Comparison of ENCODE assay signal across 1 cellular context in the genomic region with DNA sequence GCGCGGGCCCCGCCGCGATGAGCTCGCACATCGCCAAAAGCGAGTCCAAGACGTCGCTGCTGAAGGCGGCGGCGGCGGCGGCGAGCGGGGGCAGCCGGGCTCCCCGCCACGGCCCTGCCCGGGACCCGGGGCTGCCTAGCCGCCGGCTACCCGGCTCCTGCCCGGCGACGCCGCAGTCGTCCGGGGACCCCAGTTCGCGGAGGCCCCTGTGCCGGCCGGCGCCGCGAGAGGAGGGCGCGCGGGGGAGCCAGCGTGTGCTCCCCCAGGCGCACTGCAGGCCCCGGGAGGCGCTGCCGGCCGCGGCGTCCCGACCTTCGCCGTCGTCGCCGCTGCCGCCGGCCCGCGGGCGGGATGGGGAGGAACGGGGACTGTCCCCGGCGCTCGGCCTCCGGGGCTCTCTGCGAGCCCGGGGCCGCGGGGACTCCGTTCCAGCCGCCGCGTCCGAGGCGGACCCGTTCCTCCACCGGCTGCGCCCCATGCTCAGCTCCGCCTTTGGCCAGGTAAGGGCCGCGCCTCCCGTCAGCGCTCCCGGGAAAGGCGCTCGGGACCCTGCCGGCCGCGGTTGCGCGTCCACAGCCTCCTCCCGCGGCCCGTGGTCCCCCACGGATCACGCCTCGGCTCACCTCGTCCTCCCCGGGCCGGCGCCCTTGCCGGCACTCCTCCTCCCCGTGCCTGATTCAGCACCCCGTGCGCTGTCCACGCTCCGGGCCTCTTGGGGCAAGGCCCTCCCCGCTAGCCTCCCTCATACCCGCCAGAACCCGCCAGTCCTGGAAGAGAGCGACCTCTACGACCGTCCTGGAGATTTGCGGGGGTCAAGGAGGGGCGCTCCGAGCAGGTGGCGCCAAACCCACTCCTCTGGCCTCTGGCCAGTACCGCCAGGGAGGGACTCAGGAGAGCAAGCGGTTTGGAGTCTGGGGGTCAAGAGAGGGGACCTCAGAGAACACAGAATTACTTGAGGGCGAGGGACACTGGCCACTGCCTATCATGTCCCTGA.
TF ChIP-seq lines count a peak whose summit lies in the region.

No MANE protein-coding gene starts in this region.

TF ChIP-seq in GM23338, 12 proteins besides CTCF, POLR2A, EP300 and RAD21 (continued from another document):
- TF ChIP-seq, protein P1, sequence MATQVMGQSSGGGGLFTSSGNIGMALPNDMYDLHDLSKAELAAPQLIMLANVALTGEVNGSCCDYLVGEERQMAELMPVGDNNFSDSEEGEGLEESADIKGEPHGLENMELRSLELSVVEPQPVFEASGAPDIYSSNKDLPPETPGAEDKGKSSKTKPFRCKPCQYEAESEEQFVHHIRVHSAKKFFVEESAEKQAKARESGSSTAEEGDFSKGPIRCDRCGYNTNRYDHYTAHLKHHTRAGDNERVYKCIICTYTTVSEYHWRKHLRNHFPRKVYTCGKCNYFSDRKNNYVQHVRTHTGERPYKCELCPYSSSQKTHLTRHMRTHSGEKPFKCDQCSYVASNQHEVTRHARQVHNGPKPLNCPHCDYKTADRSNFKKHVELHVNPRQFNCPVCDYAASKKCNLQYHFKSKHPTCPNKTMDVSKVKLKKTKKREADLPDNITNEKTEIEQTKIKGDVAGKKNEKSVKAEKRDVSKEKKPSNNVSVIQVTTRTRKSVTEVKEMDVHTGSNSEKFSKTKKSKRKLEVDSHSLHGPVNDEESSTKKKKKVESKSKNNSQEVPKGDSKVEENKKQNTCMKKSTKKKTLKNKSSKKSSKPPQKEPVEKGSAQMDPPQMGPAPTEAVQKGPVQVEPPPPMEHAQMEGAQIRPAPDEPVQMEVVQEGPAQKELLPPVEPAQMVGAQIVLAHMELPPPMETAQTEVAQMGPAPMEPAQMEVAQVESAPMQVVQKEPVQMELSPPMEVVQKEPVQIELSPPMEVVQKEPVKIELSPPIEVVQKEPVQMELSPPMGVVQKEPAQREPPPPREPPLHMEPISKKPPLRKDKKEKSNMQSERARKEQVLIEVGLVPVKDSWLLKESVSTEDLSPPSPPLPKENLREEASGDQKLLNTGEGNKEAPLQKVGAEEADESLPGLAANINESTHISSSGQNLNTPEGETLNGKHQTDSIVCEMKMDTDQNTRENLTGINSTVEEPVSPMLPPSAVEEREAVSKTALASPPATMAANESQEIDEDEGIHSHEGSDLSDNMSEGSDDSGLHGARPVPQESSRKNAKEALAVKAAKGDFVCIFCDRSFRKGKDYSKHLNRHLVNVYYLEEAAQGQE (IDR thresholded peaks at IDR 0.05; ENCODE audit: unreplicated experiment) = peak; percentile 85
- TF ChIP-seq ZNF114 (CRISPR knock-in tag; IDR thresholded peaks at IDR 0.05) = no peak
